In genomic region chr6:66717786-66718185, GRCh38 we compare ENCODE assay signal across 11 cellular contexts.
"Had no signal": no experiment of that assay in that cellular context is flagged by ENCODE, and none has a peak within 500 bp of the region (broad histone marks: within the 10 kb centered on the region; RNA-seq: fewer than 3 reads in every experiment).

No MANE protein-coding gene starts in this region.

- H3K36me3 ChIP-seq: HAP-1 had no signal

- DNase-seq: GM23248, GOT3, H7, HFFc6, KG1 had no signal

- H3K4me1 ChIP-seq: HAP-1 had no signal

- H3K36me3 Mint-ChIP-seq: IgD-negative memory B cell had no signal

- H3K4me3 Mint-ChIP-seq: HFFc6, IgD-negative memory B cell had no signal

- H3K27ac ChIP-seq: GM23248, HL-60 had no signal

- H2AFZ ChIP-seq: GM23248 had no signal

- H3K9ac ChIP-seq: GM23248 had no signal

- H3K27ac Mint-ChIP-seq: HFFc6, IgD-negative memory B cell had no signal

- H3K9me3 ChIP-seq: HAP-1 had no signal

- ATAC-seq: HCT116, HepG2, K562 had no signal

- H3K4me1 Mint-ChIP-seq: IgD-negative memory B cell had no signal

- H3K4me3 ChIP-seq: GM23248, HAP-1, K562 had no signal

- H3K27me3 Mint-ChIP-seq: IgD-negative memory B cell had no signal
